In the genomic region with DNA sequence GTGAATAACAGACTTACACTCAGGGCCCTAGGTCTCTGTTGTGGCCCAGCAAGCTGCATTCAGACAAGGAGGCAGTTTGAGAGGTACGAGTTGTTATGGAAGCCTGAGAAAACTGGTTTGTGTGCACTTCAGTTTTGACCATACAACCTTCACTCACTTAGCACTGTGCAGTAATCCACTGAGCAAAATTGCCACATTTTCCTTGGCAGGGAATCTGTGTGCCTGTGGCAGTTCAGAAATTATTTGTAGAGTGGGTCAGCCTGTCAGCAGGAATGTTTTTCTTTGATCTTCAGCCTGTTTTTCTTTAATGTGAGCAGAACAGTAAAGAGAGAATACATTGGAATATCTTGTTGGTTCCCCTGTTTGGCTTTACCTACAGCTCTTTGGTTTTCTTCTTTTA, we compare ENCODE assay signal across 16 cellular contexts. TPM values are rescaled to one million over a fixed set of nuclear protein-coding genes. Genes with fewer than 3 reads are reported as not detected.
DNase-seq lines count a peak whose midpoint lies in the region; ATAC-seq and TF ChIP-seq lines count a peak whose summit lies in the region.
"Had no signal": no experiment of that assay in that cellular context is flagged by ENCODE, and none has a peak within 500 bp of the region (broad histone marks: within the 10 kb centered on the region; RNA-seq: fewer than 3 reads in every experiment).

No MANE protein-coding gene starts in this region.

- no peak for TF ChIP-seq CTCF in fibroblast of lung (conservative IDR thresholded peaks at IDR 0.05 in 1 of 2, IDR thresholded peaks at IDR 0.05 in 1 of 2; ENCODE audit: low read depth in 1 of 2, low read length in 2 of 2)
- TF ChIP-seq CTCF in progenitor cell of endocrine pancreas (IDR thresholded peaks at IDR 0.05; ENCODE audit: unreplicated experiment): no peak

- H3K4me1 Mint-ChIP-seq in progenitor cell of endocrine pancreas (ENCODE audit: low read depth): peaks cover 1% of the 10 kb centered on the region

- H3K27me3 Mint-ChIP-seq in progenitor cell of endocrine pancreas: no peaks in the 10 kb centered on the region

- ATAC-seq in SK-N-SH treated with all-trans-retinoic acid at 6 μM for 48 hours: no peak
- no peak for ATAC-seq in HG03045 (IDR thresholded peaks at IDR 0.05; ENCODE audit: unreplicated experiment)
- ATAC-seq: CD8-positive, alpha-beta T cell; foreskin keratinocyte had no signal

- H2AFZ ChIP-seq in fibroblast of lung (ENCODE audit: low read length): no peak overlapping the region

- no peak overlapping the region for H3K27ac ChIP-seq in fibroblast of lung (ENCODE audit: insufficient read depth, low read length)
- H3K27ac ChIP-seq: foreskin keratinocyte had no signal

- peaks cover 29% of the 10 kb centered on the region for H3K36me3 Mint-ChIP-seq in progenitor cell of endocrine pancreas (ENCODE audit: insufficient read depth)

- H3K4me2 ChIP-seq in fibroblast of lung (ENCODE audit: extremely low read depth, insufficient read depth, low read length): no peak overlapping the region

- no peak overlapping the region for H3K4me3 ChIP-seq in fibroblast of lung (replicated peaks in 1 of 4; ENCODE audit: control extremely low read depth in 1 of 4, insufficient read depth in 1 of 4, low read depth in 3 of 4, low read length in 4 of 4)

- no peak overlapping the region for H3K9ac ChIP-seq in fibroblast of lung (ENCODE audit: insufficient read depth, low read length)

- DNase-seq in EL (peak; percentile 59), fibroblast of lung (ENCODE audit: low read depth in 2 of 2) (peak; percentile 43 to 81), progenitor cell of endocrine pancreas (ENCODE audit: low spot score, unreplicated experiment) (no peak), HCEC 1CT (no peak), NCI-H526 treated with DMSO at 0.1 percent for 48 hours (lab: John Stamatoyannopoulos, UW) (no peak)
- DNase-seq: activated naive CD4-positive, alpha-beta T cell treated with Interleukin-2 at 50 U/mL for 16 hours; CD8-positive, alpha-beta T cell; foreskin keratinocyte; KBM-7; NCI-H1694; NCI-H69; stimulated activated CD4-positive, alpha-beta T cell treated with anti-CD3 and anti-CD28 coated beads, Interleukin-2, amount 100 ng/mL, for 48 hours; stimulated activated naive CD4-positive, alpha-beta T cell had no signal

- H3K4me1 ChIP-seq in fibroblast of lung (ENCODE audit: control insufficient read depth, extremely low read depth, insufficient read depth, low read length): peaks cover 16% of the 10 kb centered on the region

- H3K27me3 ChIP-seq in fibroblast of lung (ENCODE audit: control insufficient read depth, insufficient read depth, low read length): no peaks in the 10 kb centered on the region
- H3K27me3 ChIP-seq: foreskin keratinocyte had no signal

- H3K9me3 Mint-ChIP-seq in progenitor cell of endocrine pancreas (ENCODE audit: low read depth): peaks cover 3% of the 10 kb centered on the region

- H4K20me1 ChIP-seq in fibroblast of lung (ENCODE audit: control insufficient read depth, extremely low read depth, insufficient read depth, low read length): no peaks in the 10 kb centered on the region

- H3K36me3 ChIP-seq in fibroblast of lung (ENCODE audit: control insufficient read depth, insufficient read depth, low read length): no peaks in the 10 kb centered on the region

- H3K4me3 Mint-ChIP-seq in progenitor cell of endocrine pancreas (ENCODE audit: low read depth): no peak overlapping the region
- H3K4me3 Mint-ChIP-seq: CD8-positive, alpha-beta T cell had no signal

- peaks cover 2% of the 10 kb centered on the region for H3K79me2 ChIP-seq in fibroblast of lung (ENCODE audit: control insufficient read depth, insufficient read depth, low read length)

- H3K27ac Mint-ChIP-seq in progenitor cell of endocrine pancreas: peak overlapping the region; percentile 62
- H3K27ac Mint-ChIP-seq: CD8-positive, alpha-beta T cell had no signal

- H3K9me3 ChIP-seq in fibroblast of lung (ENCODE audit: control insufficient read depth, insufficient read depth, low read depth, low read length): no peaks in the 10 kb centered on the region

TF ChIP-seq in SK-N-SH treated with all-trans-retinoic acid at 6 μM for 48 hours, 23 proteins besides CTCF, POLR2A, EP300 and RAD21:
- TF ChIP-seq TOX (CRISPR knock-in tag; IDR thresholded peaks at IDR 0.05; ENCODE audit: borderline replicate concordance) (no peak), BACH2 (CRISPR knock-in tag; IDR thresholded peaks at IDR 0.05; ENCODE audit: borderline replicate concordance) (no peak), ZNF8 (CRISPR knock-in tag; IDR thresholded peaks at IDR 0.05) (no peak), RARB (CRISPR knock-in tag; IDR thresholded peaks at IDR 0.05) (no peak), PPARA (CRISPR knock-in tag; IDR thresholded peaks at IDR 0.05; ENCODE audit: borderline replicate concordance) (no peak), ISL1 (CRISPR knock-in tag; IDR thresholded peaks at IDR 0.05) (0 out of 2 replicates have a peak, but pooled peaks have one; percentile 14)
- TF ChIP-seq, protein P1, sequence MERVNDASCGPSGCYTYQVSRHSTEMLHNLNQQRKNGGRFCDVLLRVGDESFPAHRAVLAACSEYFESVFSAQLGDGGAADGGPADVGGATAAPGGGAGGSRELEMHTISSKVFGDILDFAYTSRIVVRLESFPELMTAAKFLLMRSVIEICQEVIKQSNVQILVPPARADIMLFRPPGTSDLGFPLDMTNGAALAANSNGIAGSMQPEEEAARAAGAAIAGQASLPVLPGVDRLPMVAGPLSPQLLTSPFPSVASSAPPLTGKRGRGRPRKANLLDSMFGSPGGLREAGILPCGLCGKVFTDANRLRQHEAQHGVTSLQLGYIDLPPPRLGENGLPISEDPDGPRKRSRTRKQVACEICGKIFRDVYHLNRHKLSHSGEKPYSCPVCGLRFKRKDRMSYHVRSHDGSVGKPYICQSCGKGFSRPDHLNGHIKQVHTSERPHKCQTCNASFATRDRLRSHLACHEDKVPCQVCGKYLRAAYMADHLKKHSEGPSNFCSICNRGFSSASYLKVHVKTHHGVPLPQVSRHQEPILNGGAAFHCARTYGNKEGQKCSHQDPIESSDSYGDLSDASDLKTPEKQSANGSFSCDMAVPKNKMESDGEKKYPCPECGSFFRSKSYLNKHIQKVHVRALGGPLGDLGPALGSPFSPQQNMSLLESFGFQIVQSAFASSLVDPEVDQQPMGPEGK (CRISPR knock-in tag; IDR thresholded peaks at IDR 0.05; ENCODE audit: borderline replicate concordance): no peak
- TF ChIP-seq, protein P2, sequence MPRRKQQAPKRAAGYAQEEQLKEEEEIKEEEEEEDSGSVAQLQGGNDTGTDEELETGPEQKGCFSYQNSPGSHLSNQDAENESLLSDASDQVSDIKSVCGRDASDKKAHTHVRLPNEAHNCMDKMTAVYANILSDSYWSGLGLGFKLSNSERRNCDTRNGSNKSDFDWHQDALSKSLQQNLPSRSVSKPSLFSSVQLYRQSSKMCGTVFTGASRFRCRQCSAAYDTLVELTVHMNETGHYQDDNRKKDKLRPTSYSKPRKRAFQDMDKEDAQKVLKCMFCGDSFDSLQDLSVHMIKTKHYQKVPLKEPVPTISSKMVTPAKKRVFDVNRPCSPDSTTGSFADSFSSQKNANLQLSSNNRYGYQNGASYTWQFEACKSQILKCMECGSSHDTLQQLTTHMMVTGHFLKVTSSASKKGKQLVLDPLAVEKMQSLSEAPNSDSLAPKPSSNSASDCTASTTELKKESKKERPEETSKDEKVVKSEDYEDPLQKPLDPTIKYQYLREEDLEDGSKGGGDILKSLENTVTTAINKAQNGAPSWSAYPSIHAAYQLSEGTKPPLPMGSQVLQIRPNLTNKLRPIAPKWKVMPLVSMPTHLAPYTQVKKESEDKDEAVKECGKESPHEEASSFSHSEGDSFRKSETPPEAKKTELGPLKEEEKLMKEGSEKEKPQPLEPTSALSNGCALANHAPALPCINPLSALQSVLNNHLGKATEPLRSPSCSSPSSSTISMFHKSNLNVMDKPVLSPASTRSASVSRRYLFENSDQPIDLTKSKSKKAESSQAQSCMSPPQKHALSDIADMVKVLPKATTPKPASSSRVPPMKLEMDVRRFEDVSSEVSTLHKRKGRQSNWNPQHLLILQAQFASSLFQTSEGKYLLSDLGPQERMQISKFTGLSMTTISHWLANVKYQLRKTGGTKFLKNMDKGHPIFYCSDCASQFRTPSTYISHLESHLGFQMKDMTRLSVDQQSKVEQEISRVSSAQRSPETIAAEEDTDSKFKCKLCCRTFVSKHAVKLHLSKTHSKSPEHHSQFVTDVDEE (CRISPR knock-in tag; IDR thresholded peaks at IDR 0.05): no peak

RNA-seq across cellular contexts. Expression of a gene that starts 20.1 kb away (rescaled TPM):
- 39.3 and 40.3 TPM in 2 replicates for total RNA-seq in fibroblast of lung
- 16.1 and 21.2 TPM in 2 replicates for polyA plus RNA-seq in fibroblast of lung
- 12.4 and 15.3 TPM in 2 replicates for polyA plus RNA-seq in fibroblast of lung (2012)
- polyA minus RNA-seq in fibroblast of lung (ENCODE audit: low replicate concordance): 21.4 and 28.5 TPM in 2 replicates
- total RNA-seq in progenitor cell of endocrine pancreas: 82.1 and 93.6 TPM in 2 replicates

RNA-seq across cellular contexts. Expression of a gene that starts 50.7 kb away (rescaled TPM):
- total RNA-seq in fibroblast of lung: not detected in 2 replicates
- polyA plus RNA-seq in fibroblast of lung: not detected in 2 replicates
- polyA plus RNA-seq in fibroblast of lung (2012): not detected in 2 replicates
- polyA minus RNA-seq in fibroblast of lung (ENCODE audit: low replicate concordance): not detected in 2 replicates
- total RNA-seq in progenitor cell of endocrine pancreas: not detected in 2 replicates
- total RNA-seq: CD8-positive, alpha-beta T cell; foreskin keratinocyte; T-helper 2 cell treated with Interferon-gamma antibody and Interleukin-4, amounts not matched to agents 100 ng/mL and 5 ng/mL, for 36 hours had no signal
- polyA plus RNA-seq: foreskin keratinocyte had no signal

RNA-seq across cellular contexts. Expression of a gene that starts 52.5 kb away (rescaled TPM):
- total RNA-seq in fibroblast of lung (35.2 and 46.6 TPM in 2 replicates), progenitor cell of endocrine pancreas (147 and 162 TPM in 2 replicates)
- 31.2 and 43.5 TPM in 2 replicates for polyA plus RNA-seq in fibroblast of lung
- 34.1 and 50.7 TPM in 2 replicates for polyA plus RNA-seq in fibroblast of lung (2012)
- polyA minus RNA-seq in fibroblast of lung (ENCODE audit: low replicate concordance): 21.9 and 48.9 TPM in 2 replicates

Comparison
In these comparisons a context has a peak if more than half of its experiments do, and no peak if none do; other contexts are left out.
1. DNase-seq: peak in EL (single experiment) and fibroblast of lung (2 of 2); none in progenitor cell of endocrine pancreas (single experiment), HCEC 1CT (single experiment) and NCI-H526 treated with DMSO at 0.1 percent for 48 hours (single experiment).